ENCODE assay signal across 8 cellular contexts in genomic region chr12:66279127-66279712, GRCh38. TPM values are rescaled to one million over a fixed set of nuclear protein-coding genes. Genes with fewer than 3 reads are reported as not detected.
DNase-seq lines count a peak whose midpoint lies in the region; ATAC-seq and TF ChIP-seq lines count a peak whose summit lies in the region.

No MANE protein-coding gene starts in this region.

- peaks cover 7% of the 10 kb centered on the region for H3K9me3 Mint-ChIP-seq in activated CD8-positive, alpha-beta T cell treated with anti-CD3 and anti-CD28 coated beads for 36 hours

- no peak overlapping the region for H3K4me3 Mint-ChIP-seq in activated CD8-positive, alpha-beta T cell treated with anti-CD3 and anti-CD28 coated beads for 36 hours

- no peak overlapping the region for H3K4me3 ChIP-seq in lower leg skin (ENCODE audit: low read depth, poor library complexity, severe bottlenecking)

- ATAC-seq in activated CD8-positive, alpha-beta T cell treated with anti-CD3 and anti-CD28 coated beads for 36 hours: peak; percentile 68

- DNase-seq in NCI-H2196 (lab: John Stamatoyannopoulos, UW; ENCODE audit: unreplicated experiment): peak; percentile 4
- DNase-seq in NCI-H2196 treated with DMSO at 0.1 percent for 48 hours (lab: John Stamatoyannopoulos, UW; ENCODE audit: unreplicated experiment): no peak
- peak; percentile 51 for DNase-seq in activated CD8-positive, alpha-beta T cell treated with anti-CD3 and anti-CD28 coated beads for 36 hours
- peak; percentile 11 for DNase-seq in glomerular visceral epithelial cell (ENCODE audit: extremely low spot score)
- DNase-seq in lower leg skin (ENCODE audit: low spot score in 2 of 2): no peak
- no peak for DNase-seq in hypothalamus (lab: John Stamatoyannopoulos, UW)
- no peak for DNase-seq in NCI-H524 treated with DMSO at 0.1 percent for 48 hours (lab: John Stamatoyannopoulos, UW)

- CTCF ChIA-PET in activated CD8-positive, alpha-beta T cell treated with anti-CD3 and anti-CD28 coated beads for 36 hours (lab: Charles Lee): interaction anchor here (0.6 to 2.9 kb wide), 15 partner anchors 9 to 430 kb away, joined by 3 to 15 read pairs (median 3); no protein-coding TSS in a partner anchor

- POLR2A ChIA-PET in activated CD8-positive, alpha-beta T cell treated with anti-CD3 and anti-CD28 coated beads for 36 hours (lab: Charles Lee): interaction anchor here (1.1 to 1.4 kb wide), 3 partner anchors 10 to 42 kb away, joined by 3 to 6 read pairs (median 3); no protein-coding TSS in a partner anchor

- TF ChIP-seq POLR2A in lower leg skin (IDR thresholded peaks at IDR 0.05): no peak

- peaks cover 29% of the 10 kb centered on the region for H3K4me1 Mint-ChIP-seq in activated CD8-positive, alpha-beta T cell treated with anti-CD3 and anti-CD28 coated beads for 36 hours (ENCODE audit: low read depth)

- H3K27ac Mint-ChIP-seq in activated CD8-positive, alpha-beta T cell treated with anti-CD3 and anti-CD28 coated beads for 36 hours: no peak overlapping the region

- intact Hi-C loops in activated CD8-positive, alpha-beta T cell treated with anti-CD3 and anti-CD28 coated beads for 36 hours (cut with micrococcal nuclease): no loop called here
- intact Hi-C loops in lower leg skin (cut with DNase I; ENCODE audit: low total_unique reads): no loop called here

- WGBS in lower leg skin, 2 donors: 49 to 70% methylated on average over 2 of the region's 2 CpGs

- peaks cover 4% of the 10 kb centered on the region for H3K36me3 Mint-ChIP-seq in activated CD8-positive, alpha-beta T cell treated with anti-CD3 and anti-CD28 coated beads for 36 hours (ENCODE audit: low read depth)

- H3K27me3 Mint-ChIP-seq in activated CD8-positive, alpha-beta T cell treated with anti-CD3 and anti-CD28 coated beads for 36 hours: no peaks in the 10 kb centered on the region

- TF ChIP-seq CTCF in LNCAP (IDR thresholded peaks at IDR 0.05) (peak; percentile 38), lower leg skin (IDR thresholded peaks at IDR 0.05) (no peak)
- peak; percentile 57 for TF ChIP-seq CTCF in activated CD8-positive, alpha-beta T cell treated with anti-CD3 and anti-CD28 coated beads for 36 hours (IDR thresholded peaks at IDR 0.05)

RNA-seq across cellular contexts. Expression of gene HELB, which starts 23.1 kb away (rescaled TPM):
- 10 to 100 TPM; 16.1 to 16.2 TPM for total RNA-seq in activated CD8-positive, alpha-beta T cell treated with anti-CD3 and anti-CD28 coated beads for 36 hours
- 1 to 10 TPM; 1.6 to 4.6 (median 3.0) TPM for total RNA-seq in lower leg skin

Comparison
In these comparisons a context has a peak if more than half of its experiments do, and no peak if none do; other contexts are left out.
1. DNase-seq: peak in NCI-H2196 (single experiment), activated CD8-positive, alpha-beta T cell treated with anti-CD3 and anti-CD28 coated beads for 36 hours (single experiment) and glomerular visceral epithelial cell (single experiment); none in NCI-H2196 treated with DMSO at 0.1 percent for 48 hours (single experiment), lower leg skin (0 of 2), hypothalamus (0 of 51) and NCI-H524 treated with DMSO at 0.1 percent for 48 hours (single experiment).
2. CTCF ChIP-seq: peak in LNCAP (single experiment) and activated CD8-positive, alpha-beta T cell treated with anti-CD3 and anti-CD28 coated beads for 36 hours (single experiment); none in lower leg skin (0 of 3).